Comparison of ENCODE assay signal across 1 cellular context in the genomic region with DNA sequence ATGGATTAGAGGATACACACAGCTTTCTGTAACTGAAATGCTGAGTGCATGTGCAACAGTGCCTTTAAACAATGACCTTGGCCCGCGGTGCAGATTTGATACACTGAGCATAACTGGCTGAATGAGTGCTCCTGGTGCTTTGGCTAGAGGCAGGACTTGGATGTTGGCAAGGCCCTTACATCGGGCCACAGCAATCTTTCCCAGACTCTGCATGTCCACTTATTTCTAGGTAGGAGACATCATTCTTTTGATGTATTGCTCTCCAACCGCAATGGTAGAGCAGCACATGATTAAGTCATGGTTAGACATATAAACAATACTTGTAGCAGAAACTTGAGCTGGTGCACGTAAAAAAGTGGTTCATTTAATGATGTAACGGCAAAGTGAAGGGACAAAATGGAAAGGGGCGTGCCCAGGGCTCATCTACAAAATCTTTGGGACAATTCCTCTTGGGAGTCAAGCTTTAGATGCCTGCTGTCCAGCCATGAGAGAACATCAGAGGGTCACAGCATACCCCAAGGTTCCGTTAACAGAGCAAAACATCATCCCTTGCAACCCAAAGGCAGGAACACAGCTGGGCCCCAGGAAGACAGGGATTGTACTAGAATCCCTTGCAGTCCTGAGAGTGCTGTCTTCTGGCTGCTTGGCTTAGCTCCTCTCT.
TF ChIP-seq lines count a peak whose summit lies in the region.

No MANE protein-coding gene starts in this region.

TF ChIP-seq in HEK293, 187 proteins besides CTCF, POLR2A, EP300 and RAD21 (continued from another document):
- TF ChIP-seq ZNF501 (tag by site-specific recombination; IDR thresholded peaks at IDR 0.05) (no peak), ZNF621 (tag by site-specific recombination; IDR thresholded peaks at IDR 0.05) (no peak)
TF ChIP-seq in HEK293: peak in this region for 5.
